In genomic region chr19:58098682-58098998, GRCh38 we compare ENCODE assay signal across 8 cellular contexts. TPM values are rescaled to one million over a fixed set of nuclear protein-coding genes. Genes with fewer than 3 reads are reported as not detected.
A peak's percentile ranks its signal among the peaks of the same experiment; 100 is the strongest.
DNase-seq lines count a peak whose midpoint lies in the region; ATAC-seq, FAIRE-seq and TF ChIP-seq lines count a peak whose summit lies in the region.

No MANE protein-coding gene starts in this region.

- no peak for FAIRE-seq in RCC 7860 (lab: Jason Lieb, UNC)

- peaks cover 9% of the 10 kb centered on the region for H3K79me1 ChIP-seq in trophoblast cell (ENCODE audit: low read length)

- peak overlapping the region; percentile 89 for H3K4me2 ChIP-seq in trophoblast cell (ENCODE audit: low read length)

- peak overlapping the region; percentile 62 for H3K9ac ChIP-seq in trophoblast cell (ENCODE audit: low read length)

- DNase-seq in Calu3 (no peak), SJCRH30 (no peak), fibroblast of mammary gland (ENCODE audit: low read depth) (peak; percentile 5), trophoblast cell (no peak), RCC 7860 (ENCODE audit: low spot score) (no peak), GM10266 (ENCODE audit: extremely low spot score) (no peak)

- no peak overlapping the region for H3K23ac ChIP-seq in trophoblast cell (ENCODE audit: low read length)

- H4K12ac ChIP-seq in trophoblast cell (ENCODE audit: low read depth, low read length): no peak overlapping the region

- ATAC-seq in HG02852 (IDR thresholded peaks at IDR 0.05; ENCODE audit: unreplicated experiment): no peak
- no peak for ATAC-seq in HG03442 (IDR thresholded peaks at IDR 0.05; ENCODE audit: unreplicated experiment)

- H2AK5ac ChIP-seq in trophoblast cell (ENCODE audit: low read length): no peak overlapping the region

- H3K4me1 ChIP-seq in SJCRH30 (0 out of 2 replicates have a peak, but pooled peaks cover 3% of the 10 kb centered on the region), trophoblast cell (ENCODE audit: control insufficient read depth in 1 of 2, insufficient read depth in 2 of 2, low read length in 2 of 2) (peaks cover 7 to 8% of the 10 kb centered on the region in 2 experiments)

- H3K4me3 ChIP-seq in SJCRH30 (peak overlapping the region; percentile 96), fibroblast of mammary gland (ENCODE audit: control insufficient read depth, low read depth, low read length) (peak overlapping the region; percentile 61), trophoblast cell (ENCODE audit: low read depth, low read length) (peak overlapping the region; percentile 62)

- peaks cover 11% of the 10 kb centered on the region for H3K4me1 Mint-ChIP-seq in Calu3 (ENCODE audit: low read depth, unreplicated experiment)

- peak overlapping the region; percentile 98 for H2AFZ ChIP-seq in trophoblast cell (ENCODE audit: insufficient read depth, low read length, poor library complexity)

- H3K79me2 ChIP-seq in trophoblast cell (ENCODE audit: control insufficient read depth, insufficient read depth, low read length, poor library complexity): peaks cover 3% of the 10 kb centered on the region

- H3K27ac Mint-ChIP-seq in Calu3 (ENCODE audit: unreplicated experiment): peak overlapping the region; percentile 99

- peak overlapping the region; percentile 36 for H2BK12ac ChIP-seq in trophoblast cell (ENCODE audit: low read length)

- CTCF ChIA-PET in Calu3 (lab: Charles Lee): no interaction called here

- no peak for TF ChIP-seq CTCF in Calu3 (IDR thresholded peaks at IDR 0.05; ENCODE audit: unreplicated experiment)
- TF ChIP-seq CTCF in fibroblast of mammary gland (conservative IDR thresholded peaks at IDR 0.05; ENCODE audit: control insufficient read depth, insufficient read depth, low read depth, low read length): no peak
- TF ChIP-seq CTCF in GM10266 (IDR thresholded peaks at IDR 0.05; ENCODE audit: control insufficient read depth, insufficient read depth, low read depth, missing control alignments): no peak

- intact Hi-C loops in Calu3 (cut with micrococcal nuclease; ENCODE audit: unreplicated experiment): no loop called here

- no peak overlapping the region for H3K4ac ChIP-seq in trophoblast cell (ENCODE audit: low read depth, low read length)

- peaks cover 14% of the 10 kb centered on the region for H3K9me3 ChIP-seq in SJCRH30 (replicated peaks)
- H3K9me3 ChIP-seq in trophoblast cell (ENCODE audit: insufficient read depth, low read depth, low read length): peaks cover 7% of the 10 kb centered on the region

- H2BK5ac ChIP-seq in trophoblast cell (ENCODE audit: low read depth, low read length, poor library complexity): peak overlapping the region; percentile 16

- peak overlapping the region; percentile 39 for H3K14ac ChIP-seq in trophoblast cell (ENCODE audit: low read length)

- peaks cover 31% of the 10 kb centered on the region for H3K36me3 Mint-ChIP-seq in Calu3 (ENCODE audit: insufficient read depth, unreplicated experiment)

- peak overlapping the region; percentile 11 for H3K18ac ChIP-seq in trophoblast cell (ENCODE audit: low read length)

- H3K27me3 ChIP-seq in SJCRH30 (no peaks in the 10 kb centered on the region), trophoblast cell (ENCODE audit: insufficient read depth, low read length) (no peaks in the 10 kb centered on the region)

- H3K36me3 ChIP-seq in SJCRH30 (no peaks in the 10 kb centered on the region), trophoblast cell (ENCODE audit: control insufficient read depth in 1 of 2, insufficient read depth in 2 of 2, low read length in 2 of 2) (peaks cover 0 to 5% of the 10 kb centered on the region in 2 experiments)

- WGBS in trophoblast cell (ENCODE audit: extremely low coverage, insufficient coverage, insufficient read length): no CpG with 5 or more reads among the region's 2 CpGs

- no peak overlapping the region for H2BK120ac ChIP-seq in trophoblast cell (ENCODE audit: insufficient read depth, low read length, poor library complexity)

- H3K27ac ChIP-seq in SJCRH30 (peak overlapping the region; percentile 58), trophoblast cell (ENCODE audit: low read depth, low read length) (peak overlapping the region; percentile 55)

- H4K8ac ChIP-seq in trophoblast cell (ENCODE audit: low read depth, low read length): peak overlapping the region; percentile 82

- peak overlapping the region; percentile 79 for H3K4me3 Mint-ChIP-seq in Calu3 (ENCODE audit: low read depth, unreplicated experiment)

- H3K9me3 Mint-ChIP-seq in Calu3 (ENCODE audit: low read depth, unreplicated experiment): peaks cover 17% of the 10 kb centered on the region

- no peaks in the 10 kb centered on the region for H3K27me3 Mint-ChIP-seq in Calu3 (ENCODE audit: unreplicated experiment)

- TSS peak; percentile 98 for BruUV-seq in Calu3 (replicated peaks; lab: Mats Ljungman, UMichigan)

- H4K91ac ChIP-seq in trophoblast cell (ENCODE audit: low read depth, low read length): peak overlapping the region; percentile 75

RNA-seq across cellular contexts. Expression of gene ZSCAN18, which starts 0.6 kb away (rescaled TPM):
- 45.3 and 45.8 TPM in 2 replicates for total RNA-seq in Calu3 (2022)
- 17.5 and 17.9 TPM in 2 replicates for total RNA-seq in SJCRH30 (2014; rRNA removed; shearing (Covaris generic))
- polyA plus RNA-seq in trophoblast cell (2013): 23.5 and 25.9 TPM in 2 replicates

RNA-seq across cellular contexts. Expression of gene ZNF135, which starts 39.6 kb away (rescaled TPM):
- not detected in 2 replicates for total RNA-seq in Calu3 (2022)
- total RNA-seq in SJCRH30 (2014; rRNA removed; shearing (Covaris generic)): 0.43 and 0.45 TPM in 2 replicates
- 2.9 and 3.0 TPM in 2 replicates for polyA plus RNA-seq in trophoblast cell (2013)

RNA-seq across cellular contexts. Expression of gene ZNF329, which starts 51.9 kb away (rescaled TPM):
- total RNA-seq in Calu3 (2022): 9.5 and 11.2 TPM in 2 replicates
- 9.3 and 9.7 TPM in 2 replicates for total RNA-seq in SJCRH30 (2014; rRNA removed; shearing (Covaris generic))
- polyA plus RNA-seq in trophoblast cell (2013): 5.7 TPM in 2 replicates
